Comparison of ENCODE assay signal across 22 cellular contexts in the genomic region with DNA sequence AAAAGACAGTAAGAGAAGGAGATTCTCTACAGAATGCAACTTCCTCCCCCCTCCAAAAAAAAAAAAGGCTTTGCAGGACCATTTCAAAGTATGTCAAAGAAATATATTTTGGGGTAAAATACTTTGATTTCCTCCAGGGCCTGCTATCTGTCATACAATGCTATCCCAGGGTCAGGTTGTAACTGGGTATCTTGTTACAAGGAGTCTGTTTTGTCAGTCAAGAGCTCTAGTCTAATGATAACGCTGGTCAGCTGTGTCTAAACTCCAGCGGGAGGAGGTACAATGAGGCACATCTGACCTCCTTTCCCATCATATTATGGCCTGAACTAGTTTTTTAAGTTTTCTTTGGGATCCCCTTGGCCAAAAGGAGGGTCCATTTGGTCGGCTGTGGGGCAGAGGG.
"Had no signal": no experiment of that assay in that cellular context is flagged by ENCODE, and none has a peak within 500 bp of the region (broad histone marks: within the 10 kb centered on the region; RNA-seq: fewer than 3 reads in every experiment).

No MANE protein-coding gene starts in this region.

- H3K4me3 Mint-ChIP-seq: immature natural killer cell; naive thymus-derived CD8-positive, alpha-beta T cell; stimulated activated effector memory CD8-positive, alpha-beta T cell treated with anti-CD3 and anti-CD28 coated beads, Interleukin-12 subunit alpha, Interleukin-12 subunit beta, amount 100 ng/mL, for 72 hours; stimulated activated naive CD8-positive, alpha-beta T cell treated with anti-CD3 and anti-CD28 coated beads, Interleukin-15, Interleukin-2, amounts not matched to agents 100 ng/mL and 50 ng/mL, for 24 hours had no signal

- DNase-seq: hippocampal formation; immature natural killer cell; kidney; left colon; left ventricle myocardium inferior; naive thymus-derived CD8-positive, alpha-beta T cell; ovary; posterior cingulate gyrus; retina; right cardiac atrium; sigmoid colon; small intestine; spleen; stimulated activated CD4-positive, alpha-beta T cell treated with anti-CD3 and anti-CD28 coated beads, Interleukin-4, amount 100 ng/mL, for 24 hours; stimulated activated naive CD4-positive, alpha-beta T cell; tibial artery; trophoblast cell; upper lobe of right lung; uterus had no signal

- H3K27me3 Mint-ChIP-seq: stimulated activated naive CD8-positive, alpha-beta T cell treated with anti-CD3 and anti-CD28 coated beads, Interleukin-15, Interleukin-2, amounts not matched to agents 100 ng/mL and 50 ng/mL, for 24 hours had no signal

- H3K36me3 Mint-ChIP-seq: immature natural killer cell; naive thymus-derived CD8-positive, alpha-beta T cell; stimulated activated effector memory CD8-positive, alpha-beta T cell treated with anti-CD3 and anti-CD28 coated beads, Interleukin-12 subunit alpha, Interleukin-12 subunit beta, amount 100 ng/mL, for 72 hours had no signal

- H3K27ac Mint-ChIP-seq: immature natural killer cell; naive thymus-derived CD8-positive, alpha-beta T cell; stimulated activated effector memory CD8-positive, alpha-beta T cell treated with anti-CD3 and anti-CD28 coated beads, Interleukin-12 subunit alpha, Interleukin-12 subunit beta, amount 100 ng/mL, for 72 hours; stimulated activated naive CD8-positive, alpha-beta T cell treated with anti-CD3 and anti-CD28 coated beads, Interleukin-15, Interleukin-2, amounts not matched to agents 100 ng/mL and 50 ng/mL, for 24 hours had no signal

- FAIRE-seq: islet of Langerhans, kidney, small intestine had no signal

- ATAC-seq: left colon; naive thymus-derived CD8-positive, alpha-beta T cell; right cardiac atrium; stimulated activated effector memory CD8-positive, alpha-beta T cell treated with anti-CD3 and anti-CD28 coated beads, Interleukin-12 subunit alpha, Interleukin-12 subunit beta, amount 100 ng/mL, for 72 hours; upper lobe of right lung had no signal

- H3K4me1 Mint-ChIP-seq: immature natural killer cell; naive thymus-derived CD8-positive, alpha-beta T cell; stimulated activated effector memory CD8-positive, alpha-beta T cell treated with anti-CD3 and anti-CD28 coated beads, Interleukin-12 subunit alpha, Interleukin-12 subunit beta, amount 100 ng/mL, for 72 hours had no signal

- H3K9me3 Mint-ChIP-seq: immature natural killer cell; stimulated activated effector memory CD8-positive, alpha-beta T cell treated with anti-CD3 and anti-CD28 coated beads, Interleukin-12 subunit alpha, Interleukin-12 subunit beta, amount 100 ng/mL, for 72 hours; stimulated activated naive CD8-positive, alpha-beta T cell treated with anti-CD3 and anti-CD28 coated beads, Interleukin-15, Interleukin-2, amounts not matched to agents 100 ng/mL and 50 ng/mL, for 24 hours had no signal
